6 cellular contexts compared by ENCODE assay signal in genomic region chr16:88759245-88759975, GRCh38. TPM values are rescaled to one million over a fixed set of nuclear protein-coding genes. Genes with fewer than 3 reads are reported as not detected.
DNase-seq lines count a peak whose midpoint lies in the region; ATAC-seq lines count a peak whose summit lies in the region.

No MANE protein-coding gene starts in this region.

- peak overlapping the region; percentile 81; the same call in 1 of the 2 replicates for H3K27ac ChIP-seq in HUES64 (ENCODE audit: low read depth, low read length)

- ATAC-seq in activated T-cell treated with anti-CD3 and anti-CD28 coated beads, Interleukin-2, amount 50 U/mL, for 4 hours, result peak; percentile 63 to 81
- ATAC-seq in naive thymus-derived CD8-positive, alpha-beta T cell, result peak; percentile 85 to 87

- H3K4me3 Mint-ChIP-seq in activated T-cell treated with anti-CD3 and anti-CD28 coated beads, Interleukin-2, amount 50 U/mL, for 4 hours, result peak overlapping the region; percentile 43
- H3K4me3 Mint-ChIP-seq in naive thymus-derived CD8-positive, alpha-beta T cell, result peak overlapping the region in 5 of 10 donors; percentile 43 to 79 (median 55)

- POLR2A ChIA-PET in naive thymus-derived CD8-positive, alpha-beta T cell (lab: Charles Lee), result interaction anchor here (0.7 to 2.6 kb wide), 4 partner anchors 11 to 44 kb away, joined by 3 to 12 read pairs (median 3); no protein-coding TSS in a partner anchor

- no peak overlapping the region; the same call in 1 of the 2 replicates for H3K9ac ChIP-seq in HUES64 (ENCODE audit: low read depth, low read length)

- H3K27ac Mint-ChIP-seq in naive thymus-derived CD8-positive, alpha-beta T cell, result peak overlapping the region in 8 of 10 donors; percentile 20 to 87 (median 68)

- H3K27me3 ChIP-seq in HUES64 (ENCODE audit: insufficient read depth, low read length), result no peaks in the 10 kb centered on the region

- H3K36me3 Mint-ChIP-seq in activated T-cell treated with anti-CD3 and anti-CD28 coated beads, Interleukin-2, amount 50 U/mL, for 4 hours (ENCODE audit: insufficient read depth), result no peaks in the 10 kb centered on the region
- H3K36me3 Mint-ChIP-seq in naive thymus-derived CD8-positive, alpha-beta T cell, result peaks cover 0 to 3% (median 0%) of the 10 kb centered on the region in 3 donors

- H3K4me3 ChIP-seq in HUES64 (ENCODE audit: low read length), result no peak overlapping the region

- H3K9me3 ChIP-seq in HUES64 (ENCODE audit: insufficient read depth, low read depth, low read length), result no peaks in the 10 kb centered on the region

- H3K27me3 Mint-ChIP-seq in activated T-cell treated with anti-CD3 and anti-CD28 coated beads, Interleukin-2, amount 50 U/mL, for 4 hours (ENCODE audit: low read depth), result no peaks in the 10 kb centered on the region
- no peaks in the 10 kb centered on the region for H3K27me3 Mint-ChIP-seq in naive thymus-derived CD8-positive, alpha-beta T cell

- peaks cover 37% of the 10 kb centered on the region for H3K4me1 ChIP-seq in HUES64 (ENCODE audit: insufficient read depth, low read length)

- no peaks in the 10 kb centered on the region for H3K9me3 Mint-ChIP-seq in activated T-cell treated with anti-CD3 and anti-CD28 coated beads, Interleukin-2, amount 50 U/mL, for 4 hours
- no peaks in the 10 kb centered on the region for H3K9me3 Mint-ChIP-seq in naive thymus-derived CD8-positive, alpha-beta T cell

- H3K4me1 Mint-ChIP-seq in activated T-cell treated with anti-CD3 and anti-CD28 coated beads, Interleukin-2, amount 50 U/mL, for 4 hours (ENCODE audit: low read depth), result peaks cover 28% of the 10 kb centered on the region
- peaks cover 7 to 29% (median 18%) of the 10 kb centered on the region in 4 donors for H3K4me1 Mint-ChIP-seq in naive thymus-derived CD8-positive, alpha-beta T cell

- DNase-seq in activated T-cell treated with anti-CD3 and anti-CD28 coated beads, Interleukin-2, amount 50 U/mL, for 4 hours, result peak; percentile 38
- DNase-seq in naive thymus-derived CD8-positive, alpha-beta T cell, result peak in 1 of 10 donors; percentile 35
- DNase-seq in amygdala (lab: John Stamatoyannopoulos, UW) (no peak), AG08395 (ENCODE audit: low spot score) (no peak), H4 (ENCODE audit: low spot score) (no peak)

- H3K36me3 ChIP-seq in HUES64 (ENCODE audit: insufficient read depth, low read length), result no peaks in the 10 kb centered on the region

- WGBS in HUES64, result 44% methylated on average over 26 of the region's 26 CpGs

RNA-seq across cellular contexts. Expression of gene PIEZO1, which starts 25.6 kb away (rescaled TPM):
- polyA plus RNA-seq in HUES64 (2013, experiment 1 of 2), result 22.3 TPM
- 21.9 TPM for polyA plus RNA-seq in HUES64 (2013, experiment 2 of 2)
- 100 to 1,000 TPM; 116 to 171 (median 139) TPM for total RNA-seq in activated T-cell treated with anti-CD3 and anti-CD28 coated beads, Interleukin-2, amount 50 U/mL, for 4 hours
- 10 to 100 TPM; 90.0 to 94.5 TPM for total RNA-seq in naive thymus-derived CD8-positive, alpha-beta T cell
- 1 to 10 TPM; 2.4 to 8.4 (median 5.7) TPM for polyA plus RNA-seq in naive thymus-derived CD8-positive, alpha-beta T cell
- total RNA-seq in H4 (2014; rRNA removed; shearing (Covaris generic)), result 35.6 and 47.1 TPM in 2 replicates

RNA-seq across cellular contexts. Expression of gene CDT1, which starts 44.2 kb away (rescaled TPM):
- polyA plus RNA-seq in HUES64 (2013, experiment 1 of 2), result 57.1 TPM
- 46.1 TPM for polyA plus RNA-seq in HUES64 (2013, experiment 2 of 2)
- 10 to 100 TPM; 81.0 to 96.4 (median 87.2) TPM for total RNA-seq in activated T-cell treated with anti-CD3 and anti-CD28 coated beads, Interleukin-2, amount 50 U/mL, for 4 hours
- total RNA-seq in naive thymus-derived CD8-positive, alpha-beta T cell, result under 1 TPM in 1 of 2 experiments, not detected in 1; 0.74 TPM
- polyA plus RNA-seq in naive thymus-derived CD8-positive, alpha-beta T cell, result under 1 TPM; 0.13 to 0.46 (median 0.26) TPM
- 26.4 and 27.0 TPM in 2 replicates for total RNA-seq in H4 (2014; rRNA removed; shearing (Covaris generic))

RNA-seq across cellular contexts. Expression of gene APRT, which starts 52.3 kb away (rescaled TPM):
- 176 TPM for polyA plus RNA-seq in HUES64 (2013, experiment 1 of 2)
- polyA plus RNA-seq in HUES64 (2013, experiment 2 of 2), result 175 TPM
- 100 to 1,000 TPM; 534 to 566 (median 566) TPM for total RNA-seq in activated T-cell treated with anti-CD3 and anti-CD28 coated beads, Interleukin-2, amount 50 U/mL, for 4 hours
- total RNA-seq in naive thymus-derived CD8-positive, alpha-beta T cell, result 100 to 1,000 TPM; 174 to 183 TPM
- polyA plus RNA-seq in naive thymus-derived CD8-positive, alpha-beta T cell, result 100 to 1,000 TPM; 428 to 492 (median 431) TPM
- total RNA-seq in H4 (2014; rRNA removed; shearing (Covaris generic)), result 401 and 554 TPM in 2 replicates

RNA-seq across cellular contexts. Expression of gene CTU2, which starts 53.1 kb away (rescaled TPM):
- polyA plus RNA-seq in HUES64 (2013, experiment 1 of 2), result 28.4 TPM
- polyA plus RNA-seq in HUES64 (2013, experiment 2 of 2), result 20.4 TPM
- total RNA-seq in activated T-cell treated with anti-CD3 and anti-CD28 coated beads, Interleukin-2, amount 50 U/mL, for 4 hours, result 100 to 1,000 TPM in 2 of 3 donors, 10 to 100 TPM in 1; 96.8 to 129 (median 116) TPM
- 10 to 100 TPM; 28.7 to 31.5 TPM for total RNA-seq in naive thymus-derived CD8-positive, alpha-beta T cell
- 10 to 100 TPM; 16.9 to 21.9 (median 19.0) TPM for polyA plus RNA-seq in naive thymus-derived CD8-positive, alpha-beta T cell
- total RNA-seq in H4 (2014; rRNA removed; shearing (Covaris generic)), result 12.2 and 12.6 TPM in 2 replicates

RNA-seq across cellular contexts. Expression of gene RNF166, which starts 53.2 kb away (rescaled TPM):
- 21.3 TPM for polyA plus RNA-seq in HUES64 (2013, experiment 1 of 2)
- 24.0 TPM for polyA plus RNA-seq in HUES64 (2013, experiment 2 of 2)
- total RNA-seq in activated T-cell treated with anti-CD3 and anti-CD28 coated beads, Interleukin-2, amount 50 U/mL, for 4 hours, result 10 to 100 TPM; 28.0 to 45.7 (median 30.6) TPM
- total RNA-seq in naive thymus-derived CD8-positive, alpha-beta T cell, result 100 to 1,000 TPM; 209 to 230 TPM
- 100 to 1,000 TPM in 2 of 3 donors, 10 to 100 TPM in 1; 79.4 to 104 (median 101) TPM for polyA plus RNA-seq in naive thymus-derived CD8-positive, alpha-beta T cell
- total RNA-seq in H4 (2014; rRNA removed; shearing (Covaris generic)), result 16.0 and 30.4 TPM in 2 replicates

Comparison
In these comparisons a context has a peak if more than half of its experiments do, and no peak if none do; other contexts are left out.
1. RNA of gene CDT1, which starts 44.2 kb away (total RNA-seq): 81.0 to 96.4 TPM in activated T-cell treated with anti-CD3 and anti-CD28 coated beads, Interleukin-2, amount 50 U/mL, for 4 hours and 26.4 to 27.0 TPM in H4; 0.74 TPM in naive thymus-derived CD8-positive, alpha-beta T cell; every median in the first group is over 10 times any median in the second.